23 cellular contexts compared by ENCODE assay signal in the genomic region with DNA sequence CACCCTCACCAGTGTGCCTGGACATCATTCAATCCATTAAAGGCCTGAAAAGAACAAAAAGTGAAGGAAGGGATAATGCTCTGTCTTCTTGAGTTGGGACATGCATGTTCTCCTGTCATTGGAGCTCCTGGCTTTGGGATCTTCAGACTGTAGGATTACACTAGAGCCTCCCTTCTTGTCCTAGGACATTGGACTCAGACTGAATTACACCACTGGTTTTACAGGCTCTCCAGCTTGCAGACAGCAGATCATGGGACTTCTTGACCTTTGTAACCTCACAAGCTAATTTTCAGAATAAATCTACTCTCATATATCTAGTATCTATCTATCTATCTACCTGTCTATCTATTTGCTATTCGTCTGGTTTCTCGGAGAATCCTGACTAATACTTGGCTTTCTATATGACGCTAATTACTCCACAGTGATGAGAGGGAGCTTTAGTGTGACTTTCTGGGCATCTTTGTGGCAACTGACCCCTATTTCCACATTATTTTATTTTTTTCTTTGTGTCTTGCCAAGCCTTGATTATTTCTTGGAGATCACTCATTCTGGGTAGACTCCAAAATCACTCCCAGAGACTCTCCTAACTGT.
"Had no signal": no experiment of that assay in that cellular context is flagged by ENCODE, and none has a peak within 500 bp of the region (broad histone marks: within the 10 kb centered on the region; RNA-seq: fewer than 3 reads in every experiment).

No MANE protein-coding gene starts in this region.

- H3K4me3 Mint-ChIP-seq: effector memory CD8-positive, alpha-beta T cell; memory B cell; mesothelial cell of epicardium; naive thymus-derived CD4-positive, alpha-beta T cell; nephron; neural progenitor cell; type B pancreatic cell had no signal

- H3K4me1 Mint-ChIP-seq: memory B cell; naive thymus-derived CD4-positive, alpha-beta T cell; nephron; neural progenitor cell had no signal

- H3K27me3 ChIP-seq: testis had no signal

- H3K4me1 ChIP-seq: parathyroid adenoma, testis, tibial artery had no signal

- H3K36me3 Mint-ChIP-seq: memory B cell; mesothelial cell of epicardium; naive thymus-derived CD4-positive, alpha-beta T cell; neural progenitor cell; type B pancreatic cell had no signal

- ATAC-seq: effector memory CD8-positive, alpha-beta T cell; left lobe of liver; naive thymus-derived CD4-positive, alpha-beta T cell; sciatic nerve; stimulated activated naive CD8-positive, alpha-beta T cell treated with anti-CD3 and anti-CD28 coated beads, Interleukin-15, Interleukin-2, amounts not matched to agents 100 U/mL and 50 U/mL, for 24 hours had no signal

- H3K27ac Mint-ChIP-seq: effector memory CD8-positive, alpha-beta T cell; memory B cell; mesothelial cell of epicardium; nephron; neural progenitor cell; progenitor cell of endocrine pancreas; type B pancreatic cell had no signal

- H3K36me3 ChIP-seq: neural progenitor cell, tibial artery had no signal

- DNase-seq: cortex of kidney; effector memory CD8-positive, alpha-beta T cell; head of caudate nucleus; naive thymus-derived CD4-positive, alpha-beta T cell; stimulated activated CD4-positive, alpha-beta T cell treated with anti-CD3 and anti-CD28 coated beads, Interleukin-12 subunit alpha, Interleukin-12 subunit beta, amount 100 ng/mL, for 4 hours; stimulated activated CD4-positive, alpha-beta T cell treated with anti-CD3 and anti-CD28 coated beads, Interleukin-1b, Interleukin-23, amount 100 ng/mL, for 48 hours; stimulated activated CD4-positive, alpha-beta T cell treated with anti-CD3 and anti-CD28 coated beads, Interleukin-4, amount 100 ng/mL, for 1 hour; stimulated activated CD8-positive, alpha-beta memory T cell treated with anti-CD3 and anti-CD28 coated beads, Interleukin-4, amount 100 ng/mL, for 48 hours; stimulated activated naive CD8-positive, alpha-beta T cell treated with anti-CD3 and anti-CD28 coated beads, Interleukin-15, Interleukin-2, amounts not matched to agents 100 U/mL and 50 U/mL, for 24 hours; substantia nigra; testis; tibial artery had no signal

- H3K9me3 Mint-ChIP-seq: effector memory CD8-positive, alpha-beta T cell; memory B cell; mesothelial cell of epicardium; nephron; neural progenitor cell; type B pancreatic cell had no signal

- H3K9ac ChIP-seq: neural progenitor cell, parathyroid adenoma had no signal

- H3K4me3 ChIP-seq: lung, neural progenitor cell, smooth muscle cell, testis, tibial artery had no signal

- H3K27ac ChIP-seq: neural progenitor cell, parathyroid adenoma, testis, tibial artery had no signal

- H3K9me3 ChIP-seq: testis, tibial artery had no signal
